In the genomic region with DNA sequence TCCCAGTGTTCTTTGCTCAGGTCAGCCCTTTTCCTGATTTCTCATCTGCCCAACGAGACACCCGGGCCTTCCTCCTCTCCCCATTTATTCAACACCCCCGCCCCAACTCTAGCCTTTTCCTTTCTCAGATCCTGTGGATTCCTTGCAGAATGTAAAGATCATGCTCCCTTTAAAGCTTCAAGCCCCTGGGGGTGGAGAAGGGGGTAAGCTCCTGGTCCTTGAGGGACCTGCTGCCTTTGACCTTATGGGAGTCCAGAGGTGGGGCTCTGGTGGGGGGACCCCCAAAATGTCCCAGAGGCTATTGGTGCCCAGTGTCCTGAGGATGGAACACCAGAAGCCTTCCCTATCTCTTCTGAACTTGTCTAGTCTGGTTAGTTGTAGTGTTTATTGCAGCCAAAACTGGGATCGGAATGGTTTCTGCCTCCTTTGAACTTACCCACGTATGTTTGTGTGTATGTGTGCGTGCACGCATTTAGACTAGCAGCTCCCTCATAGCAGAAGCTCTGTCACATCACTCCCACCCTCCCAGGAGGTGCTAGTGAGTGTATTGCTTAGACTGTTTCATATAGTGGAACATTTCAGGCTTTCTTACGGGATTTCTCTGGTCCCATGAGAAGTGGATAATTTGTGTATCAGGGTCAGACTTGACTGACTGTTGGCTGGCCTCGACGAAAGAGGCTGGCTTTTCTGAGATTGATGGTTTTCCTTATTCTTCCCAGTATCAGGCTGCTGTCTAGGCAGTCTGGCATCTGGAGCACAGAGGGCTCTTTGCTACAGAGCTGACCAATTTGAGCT, we compare ENCODE assay signal across 8 cellular contexts. TPM values are rescaled to one million over a fixed set of nuclear protein-coding genes. Genes with fewer than 3 reads are reported as not detected.
A peak's percentile ranks its signal among the peaks of the same experiment; 100 is the strongest.
DNase-seq lines count a peak whose midpoint lies in the region; ATAC-seq, FAIRE-seq and TF ChIP-seq lines count a peak whose summit lies in the region.

No MANE protein-coding gene starts in this region.

- peak overlapping the region; percentile 92 for H3K4me3 Mint-ChIP-seq in activated naive CD8-positive, alpha-beta T cell treated with anti-CD3 and anti-CD28 coated beads for 36 hours

- peaks cover 31% of the 10 kb centered on the region for H3K4me1 ChIP-seq in HepG2 (ENCODE audit: insufficient read depth, low read length)
- no peaks in the 10 kb centered on the region for H3K4me1 ChIP-seq in right lobe of liver

- no peaks in the 10 kb centered on the region for H3K79me2 ChIP-seq in HepG2 (ENCODE audit: insufficient read depth, low read length)

- peaks cover 0 to 9% of the 10 kb centered on the region in 2 experiments; a peak in 2 of 5 replicates for H3K27me3 ChIP-seq in HepG2 (ENCODE audit: control insufficient read depth in 1 of 2, insufficient read depth in 2 of 2, low read length in 2 of 2)
- no peaks in the 10 kb centered on the region for H3K27me3 ChIP-seq in right lobe of liver

- no peak overlapping the region for H2AFZ ChIP-seq in HepG2 (ENCODE audit: low read length)

- intact Hi-C loops in HepG2 (cut with micrococcal nuclease; ENCODE audit: unreplicated experiment) (loop anchor here (2.0 kb wide), 1 partner anchor 213 kb away; no protein-coding TSS in a partner anchor), right lobe of liver (cut with DNase I) (loop anchor here in 1 of 2 donors (10.0 kb wide), 1 partner anchor 217 kb away; no protein-coding TSS in a partner anchor)

- no peak for FAIRE-seq in HepG2 (lab: Jason Lieb, UNC)

- no peak for ATAC-seq in HepG2
- ATAC-seq in right lobe of liver = no peak
- no peak for ATAC-seq in GM18502 (IDR thresholded peaks at IDR 0.05; ENCODE audit: poor library complexity, unreplicated experiment)

- POLR2A ChIA-PET in HepG2 (lab: Yijun Ruan, JAX) = interaction anchor here (1.1 kb wide), 1 partner anchor 213 kb away, joined by 3 read pairs; no protein-coding TSS in a partner anchor

- TF ChIP-seq RAD21 in HepG2 (CRISPR knock-in tag; IDR thresholded peaks at IDR 0.05) = no peak

- in situ Hi-C loops in HepG2 (cut with HindIII; ENCODE audit: extremely low pct_ligation_motif_present, low pct_unique_long_range_greater_than_20kb) = no loop called here

- no peak for TF ChIP-seq POLR2A in HepG2 (IDR thresholded peaks at IDR 0.05; ENCODE audit: insufficient read depth in 1 of 2, low read depth in 2 of 2, low read length in 2 of 2)
- TF ChIP-seq POLR2A in right lobe of liver (IDR thresholded peaks at IDR 0.05) = no peak

- WGBS in HepG2 (ENCODE audit: low lambda C conversion rate) = 58% methylated on average over 8 of the region's 10 CpGs
- WGBS in right lobe of liver (ENCODE audit: insufficient coverage, low coverage, low lambda C conversion rate, missing lambda C conversion rate) = 36% methylated on average over 7 of the region's 10 CpGs

- H3K4me2 ChIP-seq in HepG2 (ENCODE audit: low read depth, low read length) = peak overlapping the region; percentile 95

- CTCF ChIA-PET in HepG2 (lab: Yijun Ruan, JAX; ENCODE audit: low intra/inter-chr PET ratio, low total read pairs) = no interaction called here

- H3K9me3 Mint-ChIP-seq in activated naive CD8-positive, alpha-beta T cell treated with anti-CD3 and anti-CD28 coated beads for 36 hours = no peaks in the 10 kb centered on the region

- no TSS peak for BruUV-seq in HepG2 (replicated peaks; lab: Mats Ljungman, UMichigan)

- TF ChIP-seq CTCF in HepG2 (CRISPR knock-in tag; IDR thresholded peaks at IDR 0.05) (no peak), right lobe of liver (IDR thresholded peaks at IDR 0.05) (no peak)

- H3K4me3 ChIP-seq in HepG2 (replicated peaks in 1 of 3; ENCODE audit: insufficient read depth in 1 of 3, low read depth in 2 of 3, low read length in 3 of 3) (peak overlapping the region in 1 of 3 experiments; percentile 82; a peak in 2 of 6 replicates), right lobe of liver (no peak overlapping the region)

- DNase-seq in HepG2 (ENCODE audit: low spot score) (no peak), right lobe of liver (no peak), iris pigment epithelial cell (ENCODE audit: low read depth) (peak; percentile 48), SHP77 treated with DMSO at 0.1 percent for 48 hours (lab: John Stamatoyannopoulos, UW) (no peak), NCI-H2196 treated with DMSO at 0.1 percent for 48 hours (lab: John Stamatoyannopoulos, UW; ENCODE audit: unreplicated experiment) (no peak)
- no peak for DNase-seq in activated naive CD8-positive, alpha-beta T cell treated with anti-CD3 and anti-CD28 coated beads for 36 hours

- H3K27ac Mint-ChIP-seq in activated naive CD8-positive, alpha-beta T cell treated with anti-CD3 and anti-CD28 coated beads for 36 hours = peak overlapping the region; percentile 60

- H3K36me3 ChIP-seq in HepG2 (replicated peaks in 1 of 2; ENCODE audit: control insufficient read depth in 1 of 2, insufficient read depth in 2 of 2, low read length in 2 of 2) (no peaks in the 10 kb centered on the region), right lobe of liver (no peaks in the 10 kb centered on the region)

- peaks cover 28% of the 10 kb centered on the region for H3K4me1 Mint-ChIP-seq in activated naive CD8-positive, alpha-beta T cell treated with anti-CD3 and anti-CD28 coated beads for 36 hours

- H3K9me3 ChIP-seq in HepG2 (ENCODE audit: low read length) = no peaks in the 10 kb centered on the region
- H3K9me3 ChIP-seq in right lobe of liver = no peaks in the 10 kb centered on the region

- H3K27ac ChIP-seq in HepG2 (ENCODE audit: extremely low read length, insufficient read depth, low read length) (no peak overlapping the region), right lobe of liver (no peak overlapping the region), temporal lobe (ENCODE audit: low read depth, low read length) (peak overlapping the region; percentile 87)

- H3K27me3 Mint-ChIP-seq in activated naive CD8-positive, alpha-beta T cell treated with anti-CD3 and anti-CD28 coated beads for 36 hours = peaks cover 6% of the 10 kb centered on the region

- TF ChIP-seq EP300 in HepG2 (IDR thresholded peaks at IDR 0.05; ENCODE audit: low read depth in 2 of 2, low read length in 2 of 2) (no peak), HepG2 (CRISPR knock-in tag; IDR thresholded peaks at IDR 0.05; ENCODE audit: borderline replicate concordance) (no peak)

- H3K9ac ChIP-seq in HepG2 (ENCODE audit: insufficient read depth, low read depth, low read length) = no peak overlapping the region

- peaks cover 13% of the 10 kb centered on the region for H3K36me3 Mint-ChIP-seq in activated naive CD8-positive, alpha-beta T cell treated with anti-CD3 and anti-CD28 coated beads for 36 hours

- H4K20me1 ChIP-seq in HepG2 (ENCODE audit: insufficient read depth, low read length) = no peaks in the 10 kb centered on the region

TF ChIP-seq in HepG2, 621 proteins besides CTCF, POLR2A, EP300 and RAD21:
- TF ChIP-seq ZNF776 (CRISPR knock-in tag; IDR thresholded peaks at IDR 0.05) = no peak
- TF ChIP-seq STAT5B (CRISPR knock-in tag; IDR thresholded peaks at IDR 0.05) = no peak
- TF ChIP-seq YEATS2 (CRISPR knock-in tag; IDR thresholded peaks at IDR 0.05; ENCODE audit: borderline replicate concordance) = no peak
- TF ChIP-seq NR1H2 (CRISPR knock-in tag; IDR thresholded peaks at IDR 0.05; ENCODE audit: borderline replicate concordance, low read depth) = no peak
- no peak for TF ChIP-seq ZNF350 (CRISPR knock-in tag; IDR thresholded peaks at IDR 0.05; ENCODE audit: borderline replicate concordance, low read depth)
- TF ChIP-seq ZKSCAN5 (CRISPR knock-in tag; IDR thresholded peaks at IDR 0.05) = no peak
- no peak for TF ChIP-seq ZNF598 (CRISPR knock-in tag; IDR thresholded peaks at IDR 0.05; ENCODE audit: borderline replicate concordance)
- no peak for TF ChIP-seq FOXA1 (IDR thresholded peaks at IDR 0.05)
- no peak for TF ChIP-seq FOXA1 (CRISPR knock-in tag; IDR thresholded peaks at IDR 0.05)
- no peak for TF ChIP-seq ZSCAN12 (CRISPR knock-in tag; IDR thresholded peaks at IDR 0.05)
- TF ChIP-seq ZNF772 (CRISPR knock-in tag; IDR thresholded peaks at IDR 0.05) = no peak

RNA-seq across cellular contexts. Expression of a gene that starts 1.1 kb away (rescaled TPM):
- total RNA-seq in HepG2 (2016; rRNA removed; fragmentation: Illumina TruSeq; extraction: Trizol) (6.2 and 8.1 TPM in 2 replicates), right lobe of liver (1 to 10 TPM; 4.0 to 9.7 (median 7.1) TPM), temporal lobe (7.1 TPM)
- 1.3 and 1.5 TPM in 2 replicates for total RNA-seq in HepG2 (2016; cell fraction: cytosol; rRNA removed; fragmentation: Illumina TruSeq; extraction: Trizol; ENCODE audit: low read depth)
- 4.7 and 8.5 TPM in 2 replicates for total RNA-seq in HepG2 (2016; cell fraction: insoluble cytoplasmic fraction; rRNA removed; fragmentation: Illumina TruSeq; extraction: Trizol)
- total RNA-seq in HepG2 (2016; cell fraction: membrane; rRNA removed; fragmentation: Illumina TruSeq; extraction: Trizol) = 5.1 and 5.4 TPM in 2 replicates
- total RNA-seq in HepG2 (2016; cell fraction: nucleus; rRNA removed; fragmentation: Illumina TruSeq; extraction: Trizol) = 8.2 and 10.9 TPM in 2 replicates
- 11.2 and 12.0 TPM in 2 replicates for polyA plus RNA-seq in HepG2 (2011; rRNA removed)
- polyA plus RNA-seq in HepG2 (2011; cell fraction: cytosol; rRNA removed) = 5.5 and 5.6 TPM in 2 replicates
- polyA plus RNA-seq in HepG2 (2011; cell fraction: nucleus; rRNA removed) = 7.2 and 9.6 TPM in 2 replicates
- polyA plus RNA-seq in HepG2 (2012) = 3.6 and 5.9 TPM in 2 replicates
- polyA plus RNA-seq in HepG2 (2016; cell fraction: cytosol; fragmentation: Illumina TruSeq; extraction: Trizol; ENCODE audit: low read depth) = 1.3 and 1.9 TPM in 2 replicates
- polyA plus RNA-seq in HepG2 (2016; cell fraction: insoluble cytoplasmic fraction; fragmentation: Illumina TruSeq; extraction: Trizol; ENCODE audit: low read depth) = 4.3 and 5.7 TPM in 2 replicates
- 2.6 and 3.0 TPM in 2 replicates for polyA plus RNA-seq in HepG2 (2016; cell fraction: membrane; fragmentation: Illumina TruSeq; extraction: Trizol; ENCODE audit: low read depth)
- 10.3 and 10.9 TPM in 2 replicates for polyA plus RNA-seq in HepG2 (2016; cell fraction: nucleus; fragmentation: Illumina TruSeq; extraction: Trizol; ENCODE audit: insufficient read depth, low read depth)
- polyA minus RNA-seq in HepG2 (2011; rRNA and poly(A)+ RNA removed; ENCODE audit: low replicate concordance) = 25.4 and 54.7 TPM in 2 replicates
- polyA minus RNA-seq in HepG2 (2011; cell fraction: cytosol; rRNA and poly(A)+ RNA removed) = 6.4 and 7.0 TPM in 2 replicates
- polyA minus RNA-seq in HepG2 (2011; cell fraction: nucleus; rRNA and poly(A)+ RNA removed) = 7.5 and 8.5 TPM in 2 replicates
- total RNA-seq in activated naive CD8-positive, alpha-beta T cell treated with anti-CD3 and anti-CD28 coated beads for 36 hours = 10 to 100 TPM; 16.8 to 19.8 TPM
